Comparison of ENCODE assay signal across 9 cellular contexts in genomic region chr15:85411992-85412538, GRCh38. TPM values are rescaled to one million over a fixed set of nuclear protein-coding genes. Genes with fewer than 3 reads are reported as not detected.
DNase-seq lines count a peak whose midpoint lies in the region; ATAC-seq and TF ChIP-seq lines count a peak whose summit lies in the region.
"Had no signal": no experiment of that assay in that cellular context is flagged by ENCODE, and none has a peak within 500 bp of the region (broad histone marks: within the 10 kb centered on the region; RNA-seq: fewer than 3 reads in every experiment).

No MANE protein-coding gene starts in this region.

- TF ChIP-seq CTCF in GM12865 (IDR thresholded peaks at IDR 0.05; ENCODE audit: insufficient read depth, low read depth, low read length, missing control alignments), result no peak
- no peak for TF ChIP-seq CTCF in fibroblast of mammary gland (conservative IDR thresholded peaks at IDR 0.05; ENCODE audit: control insufficient read depth, insufficient read depth, low read depth, low read length)
- no peak for TF ChIP-seq CTCF in GM10266 (IDR thresholded peaks at IDR 0.05; ENCODE audit: control insufficient read depth, insufficient read depth, low read depth, missing control alignments)

- H3K27ac ChIP-seq in ACC112 (ENCODE audit: low read depth, low read length) (peak overlapping the region; percentile 96), SJSA1 (peak overlapping the region; percentile 36)

- no peaks in the 10 kb centered on the region for H3K27me3 ChIP-seq in ACC112 (ENCODE audit: insufficient read depth, low read length)
- H3K27me3 ChIP-seq in SJSA1 (replicated peaks), result no peaks in the 10 kb centered on the region

- H3K4me3 ChIP-seq in ACC112 (ENCODE audit: low read depth, low read length), result peak overlapping the region; percentile 66
- H3K4me3 ChIP-seq in GM12865 (ENCODE audit: low read depth, low read length), result no peak overlapping the region
- no peak overlapping the region for H3K4me3 ChIP-seq in SJSA1
- H3K4me3 ChIP-seq in fibroblast of mammary gland (ENCODE audit: control insufficient read depth, low read depth, low read length), result no peak overlapping the region

- H2AFZ ChIP-seq in ACC112 (ENCODE audit: low read length, unreplicated experiment), result no peak overlapping the region

- H3K79me2 ChIP-seq in ACC112 (ENCODE audit: control insufficient read depth, insufficient read depth, low read length, unreplicated experiment), result peaks cover 79% of the 10 kb centered on the region

- H3K36me3 ChIP-seq in ACC112 (ENCODE audit: insufficient read depth, low read length) (no peaks in the 10 kb centered on the region), SJSA1 (no peaks in the 10 kb centered on the region; the same call in 1 of the 2 replicates)

- H3K9me3 ChIP-seq in SJSA1 (replicated peaks), result no peaks in the 10 kb centered on the region

- H3K4me1 ChIP-seq in ACC112 (ENCODE audit: control insufficient read depth, insufficient read depth, low read length, unreplicated experiment) (peaks cover 60% of the 10 kb centered on the region), SJSA1 (replicated peaks) (peaks cover 60% of the 10 kb centered on the region)

- no peak for ATAC-seq in HG02981 (IDR thresholded peaks at IDR 0.05; ENCODE audit: unreplicated experiment)

- DNase-seq in GM12865 (ENCODE audit: low read depth) (peak; percentile 56), SJSA1 (ENCODE audit: low read depth in 1 of 2, low spot score in 2 of 2) (no peak), fibroblast of mammary gland (ENCODE audit: low read depth) (peak; percentile 76), GM10266 (ENCODE audit: extremely low spot score) (no peak), amygdala (lab: John Stamatoyannopoulos, UW) (no peak)
- no peak for DNase-seq in activated CD4-positive, alpha-beta T cell treated with anti-CD3 and anti-CD28 coated beads for 1 hour
- DNase-seq: NCI-H446 treated with DMSO at 0.1 percent for 48 hours had no signal

RNA-seq across cellular contexts. Expression of gene AKAP13, which starts 31.7 kb away (rescaled TPM):
- 65.4 and 79.3 TPM in 2 replicates for total RNA-seq in SJSA1 (2014; rRNA removed; shearing (Covaris generic))

Comparison
In these comparisons a context has a peak if more than half of its experiments do, and no peak if none do; other contexts are left out.
1. DNase-seq: peak in GM12865 (single experiment) and fibroblast of mammary gland (single experiment); none in SJSA1 (0 of 2), GM10266 (single experiment), amygdala (0 of 56) and activated CD4-positive, alpha-beta T cell treated with anti-CD3 and anti-CD28 coated beads for 1 hour (single experiment).